ENCODE assay signal across 8 cellular contexts in the genomic region with DNA sequence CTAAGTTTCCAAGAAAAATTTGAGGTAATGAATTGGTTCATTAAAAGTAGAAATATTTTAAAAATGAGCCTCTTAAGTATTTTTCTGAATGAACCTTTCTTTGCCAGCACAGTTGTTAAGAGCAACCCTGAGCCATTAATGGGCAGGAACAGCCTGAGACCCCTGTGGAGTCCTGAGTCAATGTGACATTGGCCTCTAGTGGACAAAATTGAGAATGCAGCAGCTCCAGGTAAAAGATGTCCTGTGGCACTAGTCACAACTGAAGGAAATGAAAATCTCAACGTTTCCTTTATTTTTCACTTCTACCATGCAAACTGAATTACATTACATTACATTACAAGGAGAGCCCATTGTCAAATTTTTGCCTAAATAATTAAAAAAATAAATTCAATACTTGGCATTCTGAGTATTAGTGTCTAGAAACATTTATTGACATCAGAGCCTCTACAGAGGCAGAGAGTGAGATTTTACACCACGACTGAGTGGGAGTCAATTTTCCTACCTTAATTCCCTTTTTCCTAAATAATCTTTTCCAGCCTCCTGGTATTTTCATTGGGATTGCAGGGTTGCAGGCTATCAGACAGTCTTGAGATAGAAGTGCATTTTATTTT.
A peak's percentile ranks its signal among the peaks of the same experiment; 100 is the strongest.
DNase-seq lines count a peak whose midpoint lies in the region; ATAC-seq and TF ChIP-seq lines count a peak whose summit lies in the region.

No MANE protein-coding gene starts in this region.

- no peaks in the 10 kb centered on the region for H3K27me3 ChIP-seq in H7 (ENCODE audit: control insufficient read depth, insufficient read depth, low read length)
- H3K27me3 ChIP-seq in left ventricle myocardium inferior (ENCODE audit: low read depth): no peaks in the 10 kb centered on the region
- H3K27me3 ChIP-seq in gastrocnemius medialis: no peaks in the 10 kb centered on the region

- peaks cover 3% of the 10 kb centered on the region for H3K4me1 ChIP-seq in left ventricle myocardium inferior
- H3K4me1 ChIP-seq in gastrocnemius medialis: no peaks in the 10 kb centered on the region

- peak; percentile 62 to 67 for ATAC-seq in gastrocnemius medialis

- peak; percentile 56 for DNase-seq in NOMO-1 treated with DMSO at 0.1 percent for 48 hours (lab: John Stamatoyannopoulos, UW; ENCODE audit: unreplicated experiment)
- DNase-seq in NOMO-1 treated with dmso at 0.1 percent for 144 hours (lab: John Stamatoyannopoulos, UW; ENCODE audit: unreplicated experiment): no peak
- DNase-seq in H7: peak; percentile 80
- peak; percentile 69 for DNase-seq in RPMI8226
- peak; percentile 29 for DNase-seq in activated naive CD8-positive, alpha-beta T cell treated with anti-CD3 and anti-CD28 coated beads, Interleukin-2, amount 50 U/mL, for 16 hours (ENCODE audit: low read depth, low spot score)
- no peak for DNase-seq in left ventricle myocardium inferior
- no peak for DNase-seq in gastrocnemius medialis

- H3K4me3 ChIP-seq in H7 (ENCODE audit: insufficient read depth, low read depth, low read length) (no peak overlapping the region), left ventricle myocardium inferior (no peak overlapping the region), gastrocnemius medialis (no peak overlapping the region)

- H3K36me3 ChIP-seq in H7 (replicated peaks; ENCODE audit: control insufficient read depth, insufficient read depth, low read length) (no peaks in the 10 kb centered on the region), left ventricle myocardium inferior (peaks cover 5% of the 10 kb centered on the region), gastrocnemius medialis (no peaks in the 10 kb centered on the region)

- H3K9me3 ChIP-seq in left ventricle myocardium inferior (replicated peaks): no peaks in the 10 kb centered on the region
- no peaks in the 10 kb centered on the region for H3K9me3 ChIP-seq in gastrocnemius medialis

- TF ChIP-seq CTCF in LNCAP (IDR thresholded peaks at IDR 0.05) (peak; percentile 93), left ventricle myocardium inferior (IDR thresholded peaks at IDR 0.05; ENCODE audit: borderline replicate concordance) (peak; percentile 97), gastrocnemius medialis (IDR thresholded peaks at IDR 0.05 in 4 of 5, conservative IDR thresholded peaks at IDR 0.05 in 1 of 5) (peak; percentile 71 to 90 (median 83))

- no peak for TF ChIP-seq POLR2A in gastrocnemius medialis (IDR thresholded peaks at IDR 0.05)

- intact Hi-C loops in left ventricle myocardium inferior (cut with micrococcal nuclease): loop anchor here (5.0 to 10.0 kb wide), 2 partner anchors 217 to 364 kb away; no protein-coding TSS in a partner anchor
- intact Hi-C loops in gastrocnemius medialis (cut with DNase I; ENCODE audit: low total_unique reads): no loop called here

- H3K27ac ChIP-seq in left ventricle myocardium inferior (replicated peaks) (no peak overlapping the region), gastrocnemius medialis (no peak overlapping the region)

- in situ Hi-C loops in gastrocnemius medialis (cut with MboI; ENCODE audit: low sequenced_read_pairs in 4 of 4): loop anchor here in 3 of 4 donors (10.0 to 25.0 kb wide), 3 partner anchors 214 to 537 kb away; a partner anchor contains a TSS

Comparison
In these comparisons a context has a peak if more than half of its experiments do, and no peak if none do; other contexts are left out.
1. DNase-seq: peak in NOMO-1 treated with DMSO at 0.1 percent for 48 hours (single experiment), H7 (single experiment), RPMI8226 (single experiment) and activated naive CD8-positive, alpha-beta T cell treated with anti-CD3 and anti-CD28 coated beads, Interleukin-2, amount 50 U/mL, for 16 hours (single experiment); none in NOMO-1 treated with dmso at 0.1 percent for 144 hours (single experiment), left ventricle myocardium inferior (single experiment) and gastrocnemius medialis (0 of 2).
2. Peak in every context shown above with its lines, with median percentiles within 50 percentile points of each other: CTCF ChIP-seq.